Comparison of ENCODE assay signal across 30 cellular contexts in genomic region chr10:8319704-8320103, GRCh38.
"Had no signal": no experiment of that assay in that cellular context is flagged by ENCODE, and none has a peak within 500 bp of the region (broad histone marks: within the 10 kb centered on the region; RNA-seq: fewer than 3 reads in every experiment).

No MANE protein-coding gene starts in this region.

- H3K4me3 ChIP-seq: adrenal gland, K562, MG63, PC-9, SJCRH30, SK-N-MC had no signal

- H3K27ac Mint-ChIP-seq: activated CD4-positive, alpha-beta T cell treated with anti-CD3 and anti-CD28 coated beads, Interleukin-2, amount 10 ng/mL, durations not matched to agents 24 days and 14 days; activated CD8-positive, alpha-beta T cell treated with anti-CD3 and anti-CD28 coated beads for 36 hours; activated naive CD4-positive, alpha-beta T cell treated with anti-CD3 and anti-CD28 coated beads for 36 hours; activated naive CD4-positive, alpha-beta T cell treated with anti-CD3 and anti-CD28 coated beads, Interleukin-2, amount 50 U/mL, for 72 hours; activated T-helper 1 cell treated with anti-CD3 and anti-CD28 coated beads, Interleukin-12 subunit alpha, Interleukin-12 subunit beta, Interleukin-2, Interleukin-4 antibody, amounts not matched to agents 30 ng/mL and 10 ng/mL and 1 ng/mL, durations not matched to agents 14 hours and 24 hours and 36 hours; brain; T-helper 2 cell treated with Interferon-gamma antibody and Interleukin-4, amounts not matched to agents 5 μg/mL and 100 μg/mL, for 36 hours had no signal

- ATAC-seq: activated CD8-positive, alpha-beta T cell treated with anti-CD3 and anti-CD28 coated beads for 36 hours; activated naive CD4-positive, alpha-beta T cell treated with anti-CD3 and anti-CD28 coated beads, Interleukin-2, amount 50 U/mL, for 72 hours; activated T-cell treated with anti-CD3 and anti-CD28 coated beads, Interleukin-2, amount 50 U/mL, for 4 hours; K562 had no signal

- H3K27me3 ChIP-seq: MG63, SJCRH30 had no signal

- H3K9me3 Mint-ChIP-seq: activated T-cell treated with anti-CD3 and anti-CD28 coated beads, Interleukin-2, amount 50 U/mL, for 4 hours had no signal

- H3K9me3 ChIP-seq: adrenal gland, MG63, SJCRH30 had no signal

- H2AFZ ChIP-seq: PC-9 had no signal

- H3K4me3 Mint-ChIP-seq: activated CD4-positive, alpha-beta T cell treated with anti-CD3 and anti-CD28 coated beads, Interleukin-2, amount 10 ng/mL, durations not matched to agents 24 days and 14 days; activated CD8-positive, alpha-beta T cell treated with anti-CD3 and anti-CD28 coated beads for 36 hours; activated naive CD4-positive, alpha-beta T cell treated with anti-CD3 and anti-CD28 coated beads for 36 hours; activated T-cell treated with anti-CD3 and anti-CD28 coated beads, Interleukin-2, amount 50 U/mL, for 4 hours; activated T-helper 1 cell treated with anti-CD3 and anti-CD28 coated beads, Interleukin-12 subunit alpha, Interleukin-12 subunit beta, Interleukin-2, Interleukin-4 antibody, amounts not matched to agents 30 ng/mL and 10 ng/mL and 1 ng/mL, durations not matched to agents 14 hours and 24 hours and 36 hours; brain; T-helper 2 cell treated with Interferon-gamma antibody and Interleukin-4, amounts not matched to agents 5 μg/mL and 100 μg/mL, for 36 hours had no signal

- H3K36me3 Mint-ChIP-seq: brain had no signal

- H3K27ac ChIP-seq: adrenal gland, PC-9, RWPE1, SJCRH30, SK-N-MC had no signal

- H3K4me2 ChIP-seq: PC-9 had no signal

- H3K4me1 ChIP-seq: adrenal gland had no signal

- H3K36me3 ChIP-seq: adrenal gland, MG63, SJCRH30 had no signal

- DNase-seq: activated CD4-positive, alpha-beta T cell treated with anti-CD3 and anti-CD28 coated beads, Interleukin-2, amount 10 ng/mL, durations not matched to agents 24 days and 14 days; activated CD4-positive, alpha-beta T cell treated with anti-CD3 and anti-CD28 coated beads, Interleukin-2, amount 50 U/mL, for 4 hours; activated CD8-positive, alpha-beta T cell treated with anti-CD3 and anti-CD28 coated beads for 36 hours; activated gamma-delta T cell treated with Interleukin-2 at 50 U/mL for 16 hours; activated naive CD4-positive, alpha-beta T cell treated with anti-CD3 and anti-CD28 coated beads for 36 hours; activated T-cell treated with anti-CD3 and anti-CD28 coated beads, Interleukin-2, amount 50 U/mL, for 4 hours; adrenal gland; central memory CD4-positive, alpha-beta T cell; Karpas-422; MG63; NCI-H1048; NCI-H1436 treated with DMSO at 0.1 percent for 48 hours; NCI-H1694 treated with DMSO at 0.1 percent for 48 hours; NCI-H2029; NCI-H2107; NCI-H2171; NCI-H510A; NCI-H526; NCI-H748 treated with DMSO at 0.1 percent for 48 hours; NK-92 treated with Interleukin-12 subunit alpha and Interleukin-12 subunit beta, amount 100 ng/mL, for 24 hours; PC-9; SHP77; SJCRH30 had no signal
